In the genomic region with DNA sequence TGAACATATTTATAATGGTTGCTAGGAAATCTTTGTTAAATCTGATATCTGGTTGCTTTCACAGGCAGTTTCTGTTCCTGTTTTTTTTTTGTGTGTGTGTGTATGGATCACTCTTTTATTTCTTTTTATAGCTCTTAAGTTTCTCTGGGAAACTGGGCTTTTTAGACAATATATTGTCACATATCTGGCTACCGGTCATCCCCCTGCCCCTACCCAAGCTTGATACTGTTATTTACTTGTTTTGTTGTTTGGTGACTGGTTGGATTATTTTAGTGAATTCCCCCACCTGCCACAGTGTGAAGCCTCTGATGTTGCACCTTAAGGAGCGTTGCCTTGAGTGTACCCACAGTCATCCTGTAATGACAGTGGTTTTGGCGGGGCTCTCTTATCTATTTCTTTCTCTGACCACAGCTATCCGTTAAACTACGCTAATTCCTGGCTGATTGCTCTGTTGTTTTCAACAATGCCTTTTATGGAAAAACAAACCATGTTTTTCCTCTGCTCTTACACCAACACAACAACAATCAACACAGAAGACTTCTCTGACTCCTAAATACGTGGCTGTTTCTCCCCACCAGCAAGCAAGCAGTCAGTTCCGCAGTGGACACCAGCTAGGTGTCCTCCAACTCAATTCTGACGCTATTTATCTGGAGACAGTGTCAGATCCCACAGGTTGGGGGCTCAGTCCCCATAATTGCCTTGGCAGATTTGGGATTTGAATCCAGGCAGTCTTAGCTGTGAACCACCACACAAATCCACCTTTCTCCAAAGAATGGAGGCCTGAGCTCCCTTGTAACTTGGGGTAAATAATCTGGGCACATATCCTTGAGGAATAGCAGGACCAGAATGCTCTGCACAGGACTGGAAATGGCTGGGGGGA, we compare ENCODE assay signal across 9 cellular contexts. TPM values are rescaled to one million over a fixed set of nuclear protein-coding genes. Genes with fewer than 3 reads are reported as not detected.
DNase-seq lines count a peak whose midpoint lies in the region; ATAC-seq and TF ChIP-seq lines count a peak whose summit lies in the region.
"Had no signal": no experiment of that assay in that cellular context is flagged by ENCODE, and none has a peak within 500 bp of the region (broad histone marks: within the 10 kb centered on the region; RNA-seq: fewer than 3 reads in every experiment).

No MANE protein-coding gene starts in this region.

- peak overlapping the region; percentile 58 for H3K27ac Mint-ChIP-seq in central memory CD8-positive, alpha-beta T cell (ENCODE audit: low read depth)

- no peak for TF ChIP-seq CTCF in MM.1S (IDR thresholded peaks at IDR 0.05; ENCODE audit: low read length)

- 77% methylated on average over 8 of the region's 8 CpGs for WGBS in right cardiac atrium

- H3K27me3 ChIP-seq in right cardiac atrium (ENCODE audit: control insufficient read depth, insufficient read depth) (no peaks in the 10 kb centered on the region), MM.1S (replicated peaks; ENCODE audit: insufficient read depth, low read length) (no peaks in the 10 kb centered on the region)

- H3K4me3 Mint-ChIP-seq in central memory CD8-positive, alpha-beta T cell, result peak overlapping the region; percentile 16

- H3K9me2 ChIP-seq in MM.1S (replicated peaks; ENCODE audit: insufficient read depth, low read length), result no peaks in the 10 kb centered on the region

- intact Hi-C loops in right cardiac atrium (cut with DNase I), result loop anchor here in 3 of 4 donors (5.0 to 10.0 kb wide), 3 partner anchors 58 to 70 kb away; no protein-coding TSS in a partner anchor
- intact Hi-C loops in left cardiac atrium (cut with DNase I), result loop anchor here (5.0 to 10.0 kb wide), 2 partner anchors 50 to 68 kb away; no protein-coding TSS in a partner anchor

- H3K4me1 Mint-ChIP-seq in central memory CD8-positive, alpha-beta T cell, result peaks cover 23% of the 10 kb centered on the region

- H3K4me1 ChIP-seq in right cardiac atrium (ENCODE audit: control insufficient read depth, insufficient read depth, low read length) (peaks cover 9% of the 10 kb centered on the region), MM.1S (ENCODE audit: low read length) (peaks cover 57% of the 10 kb centered on the region)

- no peaks in the 10 kb centered on the region for H3K27me3 Mint-ChIP-seq in central memory CD8-positive, alpha-beta T cell

- peaks cover 11% of the 10 kb centered on the region for H3F3A ChIP-seq in MM.1S (ENCODE audit: insufficient read depth, low read length)

- H3K27ac ChIP-seq in right cardiac atrium (ENCODE audit: low read length) (peak overlapping the region; percentile 49), MM.1S (ENCODE audit: low read length) (peak overlapping the region; percentile 93), substantia nigra (ENCODE audit: low read depth, low read length, poor library complexity, severe bottlenecking) (peak overlapping the region; percentile 22)
- H3K27ac ChIP-seq: VCaP had no signal

- no peak for ATAC-seq in right cardiac atrium
- ATAC-seq in left cardiac atrium, result no peak
- ATAC-seq in central memory CD8-positive, alpha-beta T cell (replicated peaks; ENCODE audit: extremely low read depth, poor library complexity, severe bottlenecking), result peak; percentile 69

- no peak for DNase-seq in right cardiac atrium
- DNase-seq in left cardiac atrium, result no peak
- peak; percentile 45 for DNase-seq in MM.1S
- peak in 1 of 2 donors; percentile 43 for DNase-seq in central memory CD8-positive, alpha-beta T cell (ENCODE audit: low spot score in 2 of 2)
- DNase-seq in substantia nigra (lab: John Stamatoyannopoulos, UW), result no peak
- DNase-seq in DMS153 treated with DMSO at 0.1 percent for 48 hours (lab: John Stamatoyannopoulos, UW; ENCODE audit: unreplicated experiment), result no peak
- DNase-seq in H4 (ENCODE audit: low spot score), result no peak
- no peak for DNase-seq in stimulated activated naive CD4-positive, alpha-beta T cell (lab: John Stamatoyannopoulos, UW)

- H3K4me3 ChIP-seq in right cardiac atrium (ENCODE audit: low read length) (no peak overlapping the region), MM.1S (ENCODE audit: low read length) (peak overlapping the region; percentile 23)

- no peaks in the 10 kb centered on the region for H3K36me3 ChIP-seq in MM.1S (replicated peaks; ENCODE audit: insufficient read depth, low read length)

- H4K20me1 ChIP-seq in MM.1S (ENCODE audit: insufficient read depth, low read length), result no peaks in the 10 kb centered on the region

- H3K4me2 ChIP-seq in MM.1S (ENCODE audit: low read depth, low read length), result peak overlapping the region; percentile 47

- H3K36me3 Mint-ChIP-seq in central memory CD8-positive, alpha-beta T cell (ENCODE audit: insufficient read depth), result peaks cover 4% of the 10 kb centered on the region

- peak overlapping the region; percentile 55 for H3K9ac ChIP-seq in MM.1S (ENCODE audit: low read length)

- peak overlapping the region; percentile 52 for H2AFZ ChIP-seq in MM.1S (ENCODE audit: low read length)

- H3K9me3 Mint-ChIP-seq in central memory CD8-positive, alpha-beta T cell, result no peaks in the 10 kb centered on the region

- H3K9me3 ChIP-seq in right cardiac atrium (ENCODE audit: control insufficient read depth, low read length), result no peaks in the 10 kb centered on the region
- no peaks in the 10 kb centered on the region for H3K9me3 ChIP-seq in MM.1S (replicated peaks; ENCODE audit: insufficient read depth, low read length)

- no peaks in the 10 kb centered on the region for H3K79me2 ChIP-seq in MM.1S (ENCODE audit: low read length)

RNA-seq across cellular contexts. Expression of a gene that starts 10.9 kb away (rescaled TPM):
- total RNA-seq in right cardiac atrium (1 to 10 TPM in 3 of 4 donors, not detected in 1; 1.4 to 2.3 (median 2.1) TPM), left cardiac atrium (1 to 10 TPM in 1 of 2 donors, under 1 TPM in 1; 0.52 to 2.8 TPM)
- polyA plus RNA-seq in right cardiac atrium, result 2.6 TPM
- total RNA-seq in H4 (2014; rRNA removed; shearing (Covaris generic)), result not detected in 2 replicates

RNA-seq across cellular contexts. Expression of a gene that starts 37.0 kb away (rescaled TPM):
- total RNA-seq in right cardiac atrium (1 to 10 TPM in 1 of 4 donors, under 1 TPM in 1, not detected in 2; 0.60 to 3.1 TPM), left cardiac atrium (under 1 TPM; 0.12 to 0.44 TPM)
- not detected for polyA plus RNA-seq in right cardiac atrium
- total RNA-seq in H4 (2014; rRNA removed; shearing (Covaris generic)), result not detected in 2 replicates

RNA-seq across cellular contexts. Expression of a gene that starts 48.8 kb away (rescaled TPM):
- 10 to 100 TPM; 35.7 to 55.5 (median 45.7) TPM for total RNA-seq in right cardiac atrium
- polyA plus RNA-seq in right cardiac atrium, result 57.8 TPM
- 10 to 100 TPM; 23.4 to 29.1 TPM for total RNA-seq in left cardiac atrium
- total RNA-seq in H4 (2014; rRNA removed; shearing (Covaris generic)), result 13.1 and 13.6 TPM in 2 replicates

Comparison
In these comparisons a context has a peak if more than half of its experiments do, and no peak if none do; other contexts are left out.
1. H3K27ac ChIP-seq: peak in every context shown above with its lines; median percentile 93 in MM.1S; 49 in right cardiac atrium; 22 in substantia nigra.